ENCODE assay signal across 2 cellular contexts in the genomic region with DNA sequence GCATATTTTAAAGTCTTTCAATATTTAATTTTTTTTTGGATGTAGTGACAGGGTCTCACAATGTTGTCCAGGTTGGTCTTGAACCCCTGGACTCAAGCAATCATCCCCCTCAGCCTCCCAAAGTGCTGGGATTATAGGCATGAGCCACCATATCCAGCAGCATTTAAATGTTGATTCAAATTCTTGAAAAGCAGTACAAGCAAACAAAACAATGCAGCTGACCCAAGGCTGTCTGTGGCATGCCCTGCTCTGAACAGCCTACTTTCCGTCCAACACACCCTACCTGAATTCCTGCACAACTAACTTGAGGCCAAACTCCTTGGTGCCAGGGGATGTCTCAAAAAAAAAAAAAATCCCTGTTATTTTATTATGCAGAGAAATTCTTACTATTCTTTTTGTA.
TF ChIP-seq lines count a peak whose summit lies in the region.

No MANE protein-coding gene starts in this region.

TF ChIP-seq in HepG2, 621 proteins besides CTCF, POLR2A, EP300 and RAD21:
- TF ChIP-seq SRY (CRISPR knock-in tag; IDR thresholded peaks at IDR 0.05) (no peak), ZNF432 (CRISPR knock-in tag; IDR thresholded peaks at IDR 0.05; ENCODE audit: borderline replicate concordance) (no peak), BCL6 (CRISPR knock-in tag; IDR thresholded peaks at IDR 0.05) (peak; percentile 94), RARA (CRISPR knock-in tag; IDR thresholded peaks at IDR 0.05) (peak; percentile 67), KMT2B (CRISPR knock-in tag; IDR thresholded peaks at IDR 0.05) (no peak), SOX5 (CRISPR knock-in tag; IDR thresholded peaks at IDR 0.05; ENCODE audit: borderline replicate concordance) (0 out of 2 replicates have a peak, but pooled peaks have one; percentile 21), NFE2L1 (CRISPR knock-in tag; IDR thresholded peaks at IDR 0.05; ENCODE audit: borderline replicate concordance) (no peak)
- TF ChIP-seq, protein P1, sequence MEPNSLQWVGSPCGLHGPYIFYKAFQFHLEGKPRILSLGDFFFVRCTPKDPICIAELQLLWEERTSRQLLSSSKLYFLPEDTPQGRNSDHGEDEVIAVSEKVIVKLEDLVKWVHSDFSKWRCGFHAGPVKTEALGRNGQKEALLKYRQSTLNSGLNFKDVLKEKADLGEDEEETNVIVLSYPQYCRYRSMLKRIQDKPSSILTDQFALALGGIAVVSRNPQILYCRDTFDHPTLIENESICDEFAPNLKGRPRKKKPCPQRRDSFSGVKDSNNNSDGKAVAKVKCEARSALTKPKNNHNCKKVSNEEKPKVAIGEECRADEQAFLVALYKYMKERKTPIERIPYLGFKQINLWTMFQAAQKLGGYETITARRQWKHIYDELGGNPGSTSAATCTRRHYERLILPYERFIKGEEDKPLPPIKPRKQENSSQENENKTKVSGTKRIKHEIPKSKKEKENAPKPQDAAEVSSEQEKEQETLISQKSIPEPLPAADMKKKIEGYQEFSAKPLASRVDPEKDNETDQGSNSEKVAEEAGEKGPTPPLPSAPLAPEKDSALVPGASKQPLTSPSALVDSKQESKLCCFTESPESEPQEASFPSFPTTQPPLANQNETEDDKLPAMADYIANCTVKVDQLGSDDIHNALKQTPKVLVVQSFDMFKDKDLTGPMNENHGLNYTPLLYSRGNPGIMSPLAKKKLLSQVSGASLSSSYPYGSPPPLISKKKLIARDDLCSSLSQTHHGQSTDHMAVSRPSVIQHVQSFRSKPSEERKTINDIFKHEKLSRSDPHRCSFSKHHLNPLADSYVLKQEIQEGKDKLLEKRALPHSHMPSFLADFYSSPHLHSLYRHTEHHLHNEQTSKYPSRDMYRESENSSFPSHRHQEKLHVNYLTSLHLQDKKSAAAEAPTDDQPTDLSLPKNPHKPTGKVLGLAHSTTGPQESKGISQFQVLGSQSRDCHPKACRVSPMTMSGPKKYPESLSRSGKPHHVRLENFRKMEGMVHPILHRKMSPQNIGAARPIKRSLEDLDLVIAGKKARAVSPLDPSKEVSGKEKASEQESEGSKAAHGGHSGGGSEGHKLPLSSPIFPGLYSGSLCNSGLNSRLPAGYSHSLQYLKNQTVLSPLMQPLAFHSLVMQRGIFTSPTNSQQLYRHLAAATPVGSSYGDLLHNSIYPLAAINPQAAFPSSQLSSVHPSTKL (CRISPR knock-in tag; IDR thresholded peaks at IDR 0.05) = 0 out of 2 replicates have a peak, but pooled peaks have one; percentile 8

TF ChIP-seq in GM12891, 5 proteins besides CTCF, POLR2A, EP300 and RAD21:
- no peak for TF ChIP-seq SPI1 (IDR thresholded peaks at IDR 0.05; ENCODE audit: low read depth, low read length)
- no peak for TF ChIP-seq POU2F2 (IDR thresholded peaks at IDR 0.05; ENCODE audit: low read depth, low read length)
- no peak for TF ChIP-seq PAX5 (IDR thresholded peaks at IDR 0.05; ENCODE audit: insufficient read depth, low read length, severe bottlenecking)
- TF ChIP-seq TAF1 (IDR thresholded peaks at IDR 0.05; ENCODE audit: low read depth, low read length) = no peak
TF ChIP-seq in GM12891: peak in this region for 0.
